33 cellular contexts compared by ENCODE assay signal in genomic region chr19:23260956-23261355, GRCh38. TPM values are rescaled to one million over a fixed set of nuclear protein-coding genes. Genes with fewer than 3 reads are reported as not detected.
"Had no signal": no experiment of that assay in that cellular context is flagged by ENCODE, and none has a peak within 500 bp of the region (broad histone marks: within the 10 kb centered on the region; RNA-seq: fewer than 3 reads in every experiment).

No MANE protein-coding gene starts in this region.

- ATAC-seq: activated CD4-positive, alpha-beta T cell treated with anti-CD3 and anti-CD28 coated beads for 36 hours; activated CD4-positive, CD25-positive, alpha-beta regulatory T cell treated with anti-CD3 and anti-CD28 coated beads, Interleukin-2, amount 50 U/mL, for 24 hours; activated CD8-positive, alpha-beta memory T cell treated with anti-CD3 and anti-CD28 coated beads, Interleukin-2, amount 10 ng/mL, durations not matched to agents 7 days and 5 days; activated CD8-positive, alpha-beta T cell treated with anti-CD3 and anti-CD28 coated beads, Interleukin-2, amount 10 ng/mL, durations not matched to agents 7 days and 5 days; activated naive CD4-positive, alpha-beta T cell treated with anti-CD3 and anti-CD28 coated beads, Interleukin-2, amount 50 U/mL, for 72 hours; activated T-helper 17 cell treated with anti-CD3 and anti-CD28 coated beads, Interleukin-2, amount 50 U/mL, for 72 hours; esophagus mucosa; heart left ventricle; T-cell had no signal

- DNase-seq: activated B cell treated with CpG ODN at 0.5 μM for 24 hours; activated CD4-positive, alpha-beta memory T cell treated with anti-CD3 and anti-CD28 coated beads for 36 hours; activated CD4-positive, alpha-beta T cell treated with anti-CD3 and anti-CD28 coated beads for 36 hours; activated CD4-positive, alpha-beta T cell treated with anti-CD3 and anti-CD28 coated beads, Interleukin-2, amount 10 ng/mL, durations not matched to agents 24 days and 14 days; activated CD8-positive, alpha-beta memory T cell treated with anti-CD3 and anti-CD28 coated beads, Interleukin-2, amount 10 ng/mL, durations not matched to agents 7 days and 5 days; activated CD8-positive, alpha-beta memory T cell treated with anti-CD3 and anti-CD28 coated beads, Interleukin-2, amount 50 U/mL, for 4 hours; activated CD8-positive, alpha-beta T cell treated with anti-CD3 and anti-CD28 coated beads, Interleukin-2, amount 10 ng/mL, durations not matched to agents 7 days and 5 days; activated gamma-delta T cell; activated naive CD4-positive, alpha-beta T cell; activated naive CD4-positive, alpha-beta T cell treated with anti-CD3 and anti-CD28 coated beads, Interleukin-2, amount 10 ng/mL, durations not matched to agents 7 days and 5 days; activated naive CD8-positive, alpha-beta T cell treated with anti-CD3 and anti-CD28 coated beads, Interleukin-2, amount 10 ng/mL, durations not matched to agents 7 days and 5 days; activated T-cell treated with anti-CD3 and anti-CD28 coated beads, Interleukin-2, amount 50 U/mL, for 1 hour; central memory CD4-positive, alpha-beta T cell; cerebellar nuclear complex; colonic mucosa; effector CD8-positive, alpha-beta T cell; foreskin fibroblast; heart left ventricle; T-cell; T1000; WERI-Rb-1 had no signal

- H3K27ac ChIP-seq: ascending aorta, breast epithelium, cardiac muscle cell, colonic mucosa, heart left ventricle, WERI-Rb-1 had no signal

- H3K27ac Mint-ChIP-seq: activated B cell treated with CpG ODN at 0.5 μM for 24 hours; activated CD4-positive, alpha-beta memory T cell treated with anti-CD3 and anti-CD28 coated beads for 36 hours; activated CD4-positive, alpha-beta T cell treated with anti-CD3 and anti-CD28 coated beads for 36 hours; activated CD4-positive, alpha-beta T cell treated with anti-CD3 and anti-CD28 coated beads, Interleukin-2, amount 10 ng/mL, durations not matched to agents 24 days and 14 days; activated CD8-positive, alpha-beta memory T cell treated with anti-CD3 and anti-CD28 coated beads, Interleukin-2, amount 10 ng/mL, durations not matched to agents 7 days and 5 days; activated CD8-positive, alpha-beta T cell treated with anti-CD3 and anti-CD28 coated beads, Interleukin-2, amount 10 ng/mL, durations not matched to agents 7 days and 5 days; activated naive CD8-positive, alpha-beta T cell treated with anti-CD3 and anti-CD28 coated beads, Interleukin-2, amount 10 ng/mL, durations not matched to agents 7 days and 5 days; activated T-helper 17 cell treated with anti-CD3 and anti-CD28 coated beads, Interleukin-2, amount 50 U/mL, for 72 hours; brain; T-helper 1 cell treated with Interleukin-12 subunit alpha and Interleukin-12 subunit beta and Interleukin-4 antibody, amounts not matched to agents 30 μg/mL and 1 μg/mL, for 36 hours; T-helper 2 cell treated with Interferon-gamma antibody and Interleukin-4, amounts not matched to agents 5 μg/mL and 100 μg/mL, for 36 hours had no signal

- H3K9me3 ChIP-seq: ascending aorta, colonic mucosa, heart left ventricle had no signal

- H3K9me3 Mint-ChIP-seq: activated B cell treated with CpG ODN at 0.5 μM for 24 hours; activated CD4-positive, alpha-beta memory T cell treated with anti-CD3 and anti-CD28 coated beads for 36 hours; activated T-helper 17 cell treated with anti-CD3 and anti-CD28 coated beads, Interleukin-2, amount 50 U/mL, for 72 hours; brain; T-cell had no signal

- H3K27me3 ChIP-seq: ascending aorta, breast epithelium, cardiac muscle cell, colonic mucosa, heart left ventricle had no signal

- H3K4me3 Mint-ChIP-seq: activated B cell treated with CpG ODN at 0.5 μM for 24 hours; activated CD4-positive, alpha-beta memory T cell treated with anti-CD3 and anti-CD28 coated beads for 36 hours; activated CD4-positive, alpha-beta T cell treated with anti-CD3 and anti-CD28 coated beads for 36 hours; activated CD4-positive, alpha-beta T cell treated with anti-CD3 and anti-CD28 coated beads, Interleukin-2, amount 10 ng/mL, durations not matched to agents 24 days and 14 days; activated CD8-positive, alpha-beta memory T cell treated with anti-CD3 and anti-CD28 coated beads, Interleukin-2, amount 10 ng/mL, durations not matched to agents 7 days and 5 days; activated CD8-positive, alpha-beta T cell treated with anti-CD3 and anti-CD28 coated beads, Interleukin-2, amount 10 ng/mL, durations not matched to agents 7 days and 5 days; activated naive CD4-positive, alpha-beta T cell treated with anti-CD3 and anti-CD28 coated beads, Interleukin-2, amount 10 ng/mL, durations not matched to agents 7 days and 5 days; activated naive CD8-positive, alpha-beta T cell treated with anti-CD3 and anti-CD28 coated beads, Interleukin-2, amount 10 ng/mL, durations not matched to agents 7 days and 5 days; activated T-helper 17 cell treated with anti-CD3 and anti-CD28 coated beads, Interleukin-2, amount 50 U/mL, for 72 hours; brain; T-cell; T-helper 1 cell treated with Interleukin-12 subunit alpha and Interleukin-12 subunit beta and Interleukin-4 antibody, amounts not matched to agents 30 μg/mL and 1 μg/mL, for 36 hours; T-helper 2 cell treated with Interferon-gamma antibody and Interleukin-4, amounts not matched to agents 5 μg/mL and 100 μg/mL, for 36 hours had no signal

- H3K36me3 ChIP-seq: breast epithelium, colonic mucosa had no signal

- H3K27me3 Mint-ChIP-seq: activated B cell treated with CpG ODN at 0.5 μM for 24 hours; activated CD4-positive, alpha-beta memory T cell treated with anti-CD3 and anti-CD28 coated beads for 36 hours; activated CD4-positive, alpha-beta T cell treated with anti-CD3 and anti-CD28 coated beads for 36 hours; activated CD4-positive, alpha-beta T cell treated with anti-CD3 and anti-CD28 coated beads, Interleukin-2, amount 10 ng/mL, durations not matched to agents 24 days and 14 days; activated CD8-positive, alpha-beta memory T cell treated with anti-CD3 and anti-CD28 coated beads, Interleukin-2, amount 10 ng/mL, durations not matched to agents 7 days and 5 days; activated naive CD4-positive, alpha-beta T cell treated with anti-CD3 and anti-CD28 coated beads, Interleukin-2, amount 10 ng/mL, durations not matched to agents 7 days and 5 days; activated naive CD8-positive, alpha-beta T cell treated with anti-CD3 and anti-CD28 coated beads, Interleukin-2, amount 10 ng/mL, durations not matched to agents 7 days and 5 days; activated T-helper 17 cell treated with anti-CD3 and anti-CD28 coated beads, Interleukin-2, amount 50 U/mL, for 72 hours; brain; T-cell had no signal

- H3K4me1 Mint-ChIP-seq: activated B cell treated with CpG ODN at 0.5 μM for 24 hours; activated CD4-positive, alpha-beta T cell treated with anti-CD3 and anti-CD28 coated beads, Interleukin-2, amount 10 ng/mL, durations not matched to agents 24 days and 14 days; activated naive CD4-positive, alpha-beta T cell treated with anti-CD3 and anti-CD28 coated beads, Interleukin-2, amount 10 ng/mL, durations not matched to agents 7 days and 5 days; brain; T-cell had no signal

- H3K4me1 ChIP-seq: ascending aorta, breast epithelium, colonic mucosa, heart left ventricle had no signal

- FAIRE-seq: endometrium, frontal cortex had no signal

- H3K4me3 ChIP-seq: ascending aorta, breast epithelium, cardiac muscle cell, colonic mucosa, heart left ventricle had no signal

RNA-seq across cellular contexts. Expression of gene ZNF724, which starts 10.8 kb away (rescaled TPM):
- total RNA-seq: ascending aorta had no signal
